ENCODE assay signal across 7 cellular contexts in the genomic region with DNA sequence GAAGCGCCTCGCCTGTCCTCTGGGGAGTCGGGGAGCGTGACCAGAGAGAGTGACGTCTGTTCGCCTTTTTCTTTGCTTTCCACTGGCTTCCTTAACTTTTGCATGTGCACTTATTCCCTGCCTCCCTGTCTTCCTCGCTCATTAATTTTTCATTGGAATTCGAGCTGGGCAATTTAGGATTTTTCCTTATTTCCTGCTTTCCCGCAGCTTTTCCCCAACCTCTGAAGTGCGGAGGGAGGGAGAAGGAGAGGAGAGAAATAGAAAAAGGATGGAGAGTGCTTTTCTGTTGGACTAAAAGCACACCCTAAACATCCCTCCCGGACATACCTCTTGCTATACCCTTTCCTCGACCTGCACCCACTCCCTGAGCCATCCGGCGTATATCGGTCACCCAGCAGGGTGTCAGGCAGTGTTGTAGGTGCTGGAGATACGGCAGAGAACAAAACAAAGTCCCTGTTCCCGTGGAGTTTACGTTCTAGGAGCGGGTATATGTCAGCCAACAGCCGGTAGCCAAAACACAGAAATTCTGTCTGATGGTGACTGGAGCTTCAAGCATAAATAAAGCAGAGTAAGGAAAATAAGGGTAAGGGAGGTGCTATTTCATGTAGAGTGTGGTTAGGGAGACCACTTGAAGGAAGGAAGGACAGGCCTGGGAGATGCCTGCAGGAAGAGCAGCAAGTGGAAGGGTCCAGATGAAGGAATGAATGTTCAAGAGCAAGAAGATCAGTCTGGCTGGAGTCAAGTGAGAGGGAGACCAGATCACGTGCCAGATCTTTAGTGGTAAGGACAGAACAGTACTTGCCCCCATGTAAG. TPM values are rescaled to one million over a fixed set of nuclear protein-coding genes. Genes with fewer than 3 reads are reported as not detected.
DNase-seq lines count a peak whose midpoint lies in the region; ATAC-seq and TF ChIP-seq lines count a peak whose summit lies in the region.

No MANE protein-coding gene starts in this region.

- no peak overlapping the region for H4K91ac ChIP-seq in H9 (ENCODE audit: insufficient read length, low read depth, low read length)

- H3K9me3 Mint-ChIP-seq in H9 = no peaks in the 10 kb centered on the region

- no CpG with 5 or more reads among the region's 21 CpGs for WGBS in H9 (ENCODE audit: extremely low coverage, insufficient read length, low lambda C conversion rate)
- WGBS in sigmoid colon, 2 donors = 66 to 83% methylated on average over 21 of the region's 21 CpGs

- peaks cover 13% of the 10 kb centered on the region; the same call in 1 of the 2 replicates for H3K79me2 ChIP-seq in H9 (ENCODE audit: insufficient read depth, low read length)

- H2BK5ac ChIP-seq in H9 (ENCODE audit: insufficient read length, low read length) = no peak overlapping the region

- DNase-seq in H9 (no peak), SW480 (ENCODE audit: low spot score) (peak; percentile 8), fibroblast of the aortic adventitia (ENCODE audit: low read depth) (no peak), sigmoid colon (no peak), NOMO-1 treated with dmso at 0.1 percent for 144 hours (lab: John Stamatoyannopoulos, UW; ENCODE audit: unreplicated experiment) (no peak)

- H3K4me1 Mint-ChIP-seq in H9 = peaks cover 21 to 32% of the 10 kb centered on the region in 2 experiments

- H3K79me1 ChIP-seq in H9 (ENCODE audit: insufficient read depth, low read depth, low read length, poor library complexity, severe bottlenecking) = peaks cover 3% of the 10 kb centered on the region

- no peak overlapping the region for H4K5ac ChIP-seq in H9 (ENCODE audit: insufficient read length, low read depth, low read length)

- H3K27me3 Mint-ChIP-seq in H9 (ENCODE audit: low read depth) = peaks cover 24% of the 10 kb centered on the region

- H2AFZ ChIP-seq in H9 (ENCODE audit: low read length) = no peak overlapping the region

- H2AK5ac ChIP-seq in H9 (ENCODE audit: insufficient read length, low read length) = no peak overlapping the region

- no peak for TF ChIP-seq EP300 in sigmoid colon (IDR thresholded peaks at IDR 0.05)

- H3K4me3 ChIP-seq in fibroblast of the aortic adventitia (ENCODE audit: low read depth, low read length) (peak overlapping the region; percentile 84), sigmoid colon (peak overlapping the region; percentile 78 to 92 (median 82))

- peaks cover 4 to 8% (median 4%) of the 10 kb centered on the region in 3 experiments; a peak in 5 of 7 replicates for H3K36me3 Mint-ChIP-seq in H9 (ENCODE audit: insufficient read depth in 1 of 3, low read depth in 3 of 3)

- H3K4me3 Mint-ChIP-seq in H9 = peak overlapping the region; percentile 85 to 99

- H3K27ac Mint-ChIP-seq in H9 = peak overlapping the region; percentile 36 to 94 (median 65); a peak in 4 of 7 replicates

- H4K20me1 ChIP-seq in H9 (ENCODE audit: control insufficient read depth, insufficient read depth, insufficient read length) = no peaks in the 10 kb centered on the region

- H3K18ac ChIP-seq in H9 (ENCODE audit: insufficient read length, low read depth, low read length) = no peak overlapping the region

- H2BK12ac ChIP-seq in H9 (ENCODE audit: insufficient read length, low read depth, low read length) = no peak overlapping the region

- peaks cover 5% of the 10 kb centered on the region; the same call in 1 of the 2 replicates for H3K4me1 ChIP-seq in H9 (ENCODE audit: insufficient read depth, low read length)
- H3K4me1 ChIP-seq in sigmoid colon = peaks cover 0 to 36% (median 27%) of the 10 kb centered on the region in 4 donors

- TF ChIP-seq POLR2A in sigmoid colon (IDR thresholded peaks at IDR 0.05) = no peak

- no peaks in the 10 kb centered on the region for H3K36me3 ChIP-seq in sigmoid colon

- peak overlapping the region; percentile 23 for H3K9ac ChIP-seq in H9 (ENCODE audit: extremely low read depth, insufficient read length, low read length)

- no peak for TF ChIP-seq CTCF in H9 (conservative IDR thresholded peaks at IDR 0.05)
- no peak for TF ChIP-seq CTCF in fibroblast of the aortic adventitia (IDR thresholded peaks at IDR 0.05; ENCODE audit: insufficient read depth, low read length)
- no peak for TF ChIP-seq CTCF in sigmoid colon (IDR thresholded peaks at IDR 0.05)

- H3K9me3 ChIP-seq in H9 (ENCODE audit: control insufficient read depth, low read depth, low read length) = no peaks in the 10 kb centered on the region
- no peaks in the 10 kb centered on the region for H3K9me3 ChIP-seq in sigmoid colon

- H2BK20ac ChIP-seq in H9 (ENCODE audit: low read depth, low read length, poor library complexity, severe bottlenecking) = no peak overlapping the region

- ATAC-seq in HG03135 (IDR thresholded peaks at IDR 0.05; ENCODE audit: unreplicated experiment) = no peak
- ATAC-seq in GM18502 (IDR thresholded peaks at IDR 0.05; ENCODE audit: poor library complexity, unreplicated experiment) = no peak

- H3T11ph ChIP-seq in H9 (ENCODE audit: low read length) = no peak overlapping the region

- H2BK120ac ChIP-seq in H9 (ENCODE audit: low read depth, low read length, poor library complexity, severe bottlenecking) = no peak overlapping the region

- H3K27me3 ChIP-seq in H9 (ENCODE audit: insufficient read depth, low read length) = peaks cover 7% of the 10 kb centered on the region; the same call in 1 of the 2 replicates
- H3K27me3 ChIP-seq in sigmoid colon = no peaks in the 10 kb centered on the region

- no peak overlapping the region for H4K8ac ChIP-seq in H9 (replicated peaks; ENCODE audit: insufficient read length, low read depth, low read length)

- H3K4me2 ChIP-seq in H9 (ENCODE audit: insufficient read depth, insufficient read length, low read length) = peak overlapping the region; percentile 92

- H3K27ac ChIP-seq in H9 (ENCODE audit: insufficient read length, low read depth, low read length) (no peak overlapping the region), sigmoid colon (peak overlapping the region; percentile 93 to 96 (median 94))

- no peak overlapping the region for H3K14ac ChIP-seq in H9 (ENCODE audit: insufficient read depth, low read length)

- intact Hi-C loops in sigmoid colon (cut with DNase I) = loop anchor here (5.0 kb wide), 1 partner anchor 142 kb away; the partner anchor contains the start of gene SUB1

- H2BK15ac ChIP-seq in H9 (ENCODE audit: low read depth, low read length) = no peak overlapping the region

- H3K23ac ChIP-seq in H9 (ENCODE audit: insufficient read length, low read depth, low read length) = no peak overlapping the region

- H3K4ac ChIP-seq in H9 (ENCODE audit: low read depth, low read length) = no peak overlapping the region

- peaks cover 11% of the 10 kb centered on the region for H3K23me2 ChIP-seq in H9 (ENCODE audit: insufficient read length, low read depth, low read length, poor library complexity, severe bottlenecking)

- H3K56ac ChIP-seq in H9 (ENCODE audit: insufficient read length, low read depth, low read length) = no peak overlapping the region

RNA-seq across cellular contexts. Expression of gene ZFR, which starts 0.6 kb away (rescaled TPM):
- 61.8 and 62.4 TPM in 2 replicates for total RNA-seq in H9 (2021)
- 61.2 and 118 TPM in 2 replicates for total RNA-seq in fibroblast of the aortic adventitia (ENCODE audit: low replicate concordance)
- 10 to 100 TPM; 71.8 to 99.9 (median 81.7) TPM for total RNA-seq in sigmoid colon
- 10 to 100 TPM; 25.8 to 30.7 (median 26.5) TPM for polyA plus RNA-seq in sigmoid colon
